25 cellular contexts compared by ENCODE assay signal in genomic region chr9:93603011-93603410, GRCh38.
"Had no signal": no experiment of that assay in that cellular context is flagged by ENCODE, and none has a peak within 500 bp of the region (broad histone marks: within the 10 kb centered on the region; RNA-seq: fewer than 3 reads in every experiment).

No MANE protein-coding gene starts in this region.

- H3K9me3 ChIP-seq: SK-N-SH had no signal

- H3K27me3 ChIP-seq: brain microvascular endothelial cell, cardiac muscle cell, Peyer's patch, SJCRH30 had no signal

- ATAC-seq: activated CD8-positive, alpha-beta T cell treated with anti-CD3 and anti-CD28 coated beads for 36 hours; K562 had no signal

- H3K27ac Mint-ChIP-seq: activated CD8-positive, alpha-beta T cell treated with anti-CD3 and anti-CD28 coated beads for 36 hours; activated naive CD4-positive, alpha-beta T cell treated with anti-CD3 and anti-CD28 coated beads for 36 hours; activated naive CD8-positive, alpha-beta T cell; activated T-cell treated with anti-CD3 and anti-CD28 coated beads, Interleukin-2, amount 50 U/mL, for 24 hours; activated T-helper 1 cell treated with anti-CD3 and anti-CD28 coated beads, Interleukin-12 subunit alpha, Interleukin-12 subunit beta, Interleukin-2, Interleukin-4 antibody, amounts not matched to agents 30 ng/mL and 10 ng/mL and 1 ng/mL, durations not matched to agents 14 hours and 24 hours and 36 hours had no signal

- H3K27ac ChIP-seq: brain microvascular endothelial cell, cardiac muscle cell, Peyer's patch, RWPE1, SJCRH30, VCaP had no signal

- H3K4me1 ChIP-seq: SJCRH30 had no signal

- DNase-seq: activated CD4-positive, alpha-beta T cell treated with anti-CD3 and anti-CD28 coated beads, Interleukin-2, amount 10 ng/mL, durations not matched to agents 7 days and 5 days; activated CD4-positive, CD25-positive, alpha-beta regulatory T cell; activated CD8-positive, alpha-beta T cell treated with anti-CD3 and anti-CD28 coated beads for 36 hours; activated gamma-delta T cell; activated naive CD4-positive, alpha-beta T cell treated with anti-CD3 and anti-CD28 coated beads for 36 hours; activated T-cell treated with anti-CD3 and anti-CD28 coated beads, Interleukin-2, amount 50 U/mL, for 24 hours; amygdala; brain microvascular endothelial cell; Karpas-422; NCI-H1105 treated with DMSO at 0.1 percent for 48 hours; NCI-H1436 treated with DMSO at 0.1 percent for 48 hours; NCI-H187; NCI-H2081; NCI-H524; Right ventricle myocardium superior; SJCRH30; SK-N-SH; T-helper 1 cell had no signal

- H3K36me3 ChIP-seq: brain microvascular endothelial cell, cardiac muscle cell, Peyer's patch had no signal

- H3K4me3 Mint-ChIP-seq: activated CD4-positive, alpha-beta T cell treated with anti-CD3 and anti-CD28 coated beads, Interleukin-2, amount 10 ng/mL, durations not matched to agents 7 days and 5 days; activated CD8-positive, alpha-beta T cell treated with anti-CD3 and anti-CD28 coated beads for 36 hours; activated naive CD4-positive, alpha-beta T cell treated with anti-CD3 and anti-CD28 coated beads for 36 hours; activated naive CD8-positive, alpha-beta T cell; activated T-cell treated with anti-CD3 and anti-CD28 coated beads, Interleukin-2, amount 50 U/mL, for 24 hours; activated T-helper 1 cell treated with anti-CD3 and anti-CD28 coated beads, Interleukin-12 subunit alpha, Interleukin-12 subunit beta, Interleukin-2, Interleukin-4 antibody, amounts not matched to agents 30 ng/mL and 10 ng/mL and 1 ng/mL, durations not matched to agents 14 hours and 24 hours and 36 hours had no signal

- H3K27me3 Mint-ChIP-seq: activated CD4-positive, alpha-beta T cell treated with anti-CD3 and anti-CD28 coated beads, Interleukin-2, amount 10 ng/mL, durations not matched to agents 7 days and 5 days; activated CD8-positive, alpha-beta T cell treated with anti-CD3 and anti-CD28 coated beads for 36 hours; activated naive CD8-positive, alpha-beta T cell; activated T-cell treated with anti-CD3 and anti-CD28 coated beads, Interleukin-2, amount 50 U/mL, for 24 hours had no signal

- H3K4me3 ChIP-seq: cardiac muscle cell, K562, Peyer's patch, SJCRH30 had no signal
